In genomic region chr2:46439582-46439981, GRCh38 we compare ENCODE assay signal across 1 cellular context.
TF ChIP-seq lines count a peak whose summit lies in the region.

No MANE protein-coding gene starts in this region.

TF ChIP-seq in IMR-90, 13 proteins besides CTCF, POLR2A, EP300 and RAD21 (continued from another document):
- TF ChIP-seq MAFK (IDR thresholded peaks at IDR 0.05; ENCODE audit: low read depth, low read length) = no peak
- TF ChIP-seq, protein P1, sequence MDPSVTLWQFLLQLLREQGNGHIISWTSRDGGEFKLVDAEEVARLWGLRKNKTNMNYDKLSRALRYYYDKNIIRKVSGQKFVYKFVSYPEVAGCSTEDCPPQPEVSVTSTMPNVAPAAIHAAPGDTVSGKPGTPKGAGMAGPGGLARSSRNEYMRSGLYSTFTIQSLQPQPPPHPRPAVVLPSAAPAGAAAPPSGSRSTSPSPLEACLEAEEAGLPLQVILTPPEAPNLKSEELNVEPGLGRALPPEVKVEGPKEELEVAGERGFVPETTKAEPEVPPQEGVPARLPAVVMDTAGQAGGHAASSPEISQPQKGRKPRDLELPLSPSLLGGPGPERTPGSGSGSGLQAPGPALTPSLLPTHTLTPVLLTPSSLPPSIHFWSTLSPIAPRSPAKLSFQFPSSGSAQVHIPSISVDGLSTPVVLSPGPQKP (IDR thresholded peaks at IDR 0.05; ENCODE audit: borderline replicate concordance, low read depth, low read length) = no peak
- TF ChIP-seq, protein P2, sequence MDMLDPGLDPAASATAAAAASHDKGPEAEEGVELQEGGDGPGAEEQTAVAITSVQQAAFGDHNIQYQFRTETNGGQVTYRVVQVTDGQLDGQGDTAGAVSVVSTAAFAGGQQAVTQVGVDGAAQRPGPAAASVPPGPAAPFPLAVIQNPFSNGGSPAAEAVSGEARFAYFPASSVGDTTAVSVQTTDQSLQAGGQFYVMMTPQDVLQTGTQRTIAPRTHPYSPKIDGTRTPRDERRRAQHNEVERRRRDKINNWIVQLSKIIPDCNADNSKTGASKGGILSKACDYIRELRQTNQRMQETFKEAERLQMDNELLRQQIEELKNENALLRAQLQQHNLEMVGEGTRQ (IDR thresholded peaks at IDR 0.05; ENCODE audit: low read depth, low read length) = no peak
- no peak for TF ChIP-seq RFX5 (IDR thresholded peaks at IDR 0.05; ENCODE audit: low read depth, low read length)
- TF ChIP-seq MAZ (IDR thresholded peaks at IDR 0.05; ENCODE audit: borderline replicate concordance, low read depth, low read length) = no peak
- TF ChIP-seq NFE2L2 (IDR thresholded peaks at IDR 0.05; ENCODE audit: low read depth, low read length) = no peak
- no peak for TF ChIP-seq RCOR1 (IDR thresholded peaks at IDR 0.05; ENCODE audit: insufficient replicate concordance, low read length)
- TF ChIP-seq FOS (IDR thresholded peaks at IDR 0.05; ENCODE audit: low read depth, low read length) = no peak
- TF ChIP-seq CHD1 (IDR thresholded peaks at IDR 0.05; ENCODE audit: low read depth, low read length) = no peak
